11 cellular contexts compared by ENCODE assay signal in the genomic region with DNA sequence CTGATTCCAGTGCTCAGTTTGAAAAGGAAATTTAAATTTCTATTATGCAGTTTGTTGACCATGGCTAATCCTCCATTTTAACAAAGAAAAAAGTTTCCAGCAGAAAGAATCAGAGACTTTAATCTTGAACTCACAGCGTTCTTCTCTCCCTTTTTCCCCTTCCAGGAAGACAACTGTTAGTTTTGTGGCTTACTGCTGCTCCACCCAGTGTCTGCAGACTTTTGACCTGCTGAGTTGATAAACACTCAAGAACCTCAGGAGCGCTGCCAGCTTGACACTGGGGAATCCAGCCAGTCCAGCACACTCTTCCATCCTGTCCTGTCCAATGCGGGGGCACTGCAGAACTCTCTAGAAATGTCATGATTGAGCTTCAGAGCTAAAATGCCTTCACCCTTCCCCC.
DNase-seq lines count a peak whose midpoint lies in the region; ATAC-seq and TF ChIP-seq lines count a peak whose summit lies in the region.
"Had no signal": no experiment of that assay in that cellular context is flagged by ENCODE, and none has a peak within 500 bp of the region (broad histone marks: within the 10 kb centered on the region; RNA-seq: fewer than 3 reads in every experiment).

No MANE protein-coding gene starts in this region.

- peaks cover 22% of the 10 kb centered on the region for H3K4me1 Mint-ChIP-seq in activated CD4-positive, alpha-beta memory T cell treated with anti-CD3 and anti-CD28 coated beads, Interleukin-2, amount 10 ng/mL, durations not matched to agents 7 days and 5 days
- peaks cover 14% of the 10 kb centered on the region for H3K4me1 Mint-ChIP-seq in activated CD4-positive, alpha-beta memory T cell treated with anti-CD3 and anti-CD28 coated beads for 36 hours (ENCODE audit: low read depth)

- no peaks in the 10 kb centered on the region for H3K27me3 ChIP-seq in brain microvascular endothelial cell (replicated peaks)
- no peaks in the 10 kb centered on the region for H3K27me3 ChIP-seq in upper lobe of right lung

- in situ Hi-C loops in brain microvascular endothelial cell (cut with HindIII; ENCODE audit: low pct_ligation_motif_present, low sequenced_read_pairs) = no loop called here

- H3K36me3 Mint-ChIP-seq in activated CD4-positive, alpha-beta memory T cell treated with anti-CD3 and anti-CD28 coated beads, Interleukin-2, amount 10 ng/mL, durations not matched to agents 7 days and 5 days (ENCODE audit: low read depth) = peaks cover 37% of the 10 kb centered on the region
- peaks cover 15% of the 10 kb centered on the region for H3K36me3 Mint-ChIP-seq in activated CD4-positive, alpha-beta memory T cell treated with anti-CD3 and anti-CD28 coated beads for 36 hours

- H3K27ac Mint-ChIP-seq in activated CD4-positive, alpha-beta memory T cell treated with anti-CD3 and anti-CD28 coated beads, Interleukin-2, amount 10 ng/mL, durations not matched to agents 7 days and 5 days = peak overlapping the region; percentile 74
- no peak overlapping the region for H3K27ac Mint-ChIP-seq in activated CD4-positive, alpha-beta memory T cell treated with anti-CD3 and anti-CD28 coated beads for 36 hours

- H3K36me3 ChIP-seq in brain microvascular endothelial cell (replicated peaks) = no peaks in the 10 kb centered on the region
- no peaks in the 10 kb centered on the region for H3K36me3 ChIP-seq in upper lobe of right lung

- peaks cover 13% of the 10 kb centered on the region for H3K9me3 Mint-ChIP-seq in activated CD4-positive, alpha-beta memory T cell treated with anti-CD3 and anti-CD28 coated beads, Interleukin-2, amount 10 ng/mL, durations not matched to agents 7 days and 5 days
- H3K9me3 Mint-ChIP-seq in activated CD4-positive, alpha-beta memory T cell treated with anti-CD3 and anti-CD28 coated beads for 36 hours = peaks cover 8% of the 10 kb centered on the region

- CTCF ChIA-PET in activated CD4-positive, alpha-beta memory T cell treated with anti-CD3 and anti-CD28 coated beads, Interleukin-2, amount 10 ng/mL, durations not matched to agents 7 days and 5 days (lab: Charles Lee) = interaction anchor here (1.3 kb wide), 1 partner anchor 319 kb away, joined by 3 read pairs; no protein-coding TSS in a partner anchor
- CTCF ChIA-PET in activated CD4-positive, alpha-beta memory T cell treated with anti-CD3 and anti-CD28 coated beads for 36 hours (lab: Charles Lee) = interaction anchor here (1.1 kb wide), 1 partner anchor 114 kb away, joined by 4 read pairs; no protein-coding TSS in a partner anchor

- peaks cover 13% of the 10 kb centered on the region for H3K4me1 ChIP-seq in upper lobe of right lung

- intact Hi-C loops in activated CD4-positive, alpha-beta memory T cell treated with anti-CD3 and anti-CD28 coated beads for 36 hours (cut with micrococcal nuclease) = no loop called here
- intact Hi-C loops in upper lobe of right lung (cut with DNase I) = no loop called here

- H3K9me3 ChIP-seq in upper lobe of right lung = no peaks in the 10 kb centered on the region

- no peak overlapping the region for H3K27ac ChIP-seq in brain microvascular endothelial cell
- H3K27ac ChIP-seq in upper lobe of right lung = no peak overlapping the region

- H3K4me3 Mint-ChIP-seq in activated CD4-positive, alpha-beta memory T cell treated with anti-CD3 and anti-CD28 coated beads, Interleukin-2, amount 10 ng/mL, durations not matched to agents 7 days and 5 days = no peak overlapping the region
- no peak overlapping the region for H3K4me3 Mint-ChIP-seq in activated CD4-positive, alpha-beta memory T cell treated with anti-CD3 and anti-CD28 coated beads for 36 hours

- H3K4me3 ChIP-seq in brain microvascular endothelial cell (ENCODE audit: low read depth, low read length) = no peak overlapping the region
- no peak overlapping the region for H3K4me3 ChIP-seq in upper lobe of right lung

- no peaks in the 10 kb centered on the region for H3K27me3 Mint-ChIP-seq in activated CD4-positive, alpha-beta memory T cell treated with anti-CD3 and anti-CD28 coated beads, Interleukin-2, amount 10 ng/mL, durations not matched to agents 7 days and 5 days
- H3K27me3 Mint-ChIP-seq in activated CD4-positive, alpha-beta memory T cell treated with anti-CD3 and anti-CD28 coated beads for 36 hours = no peaks in the 10 kb centered on the region

- POLR2A ChIA-PET in activated CD4-positive, alpha-beta memory T cell treated with anti-CD3 and anti-CD28 coated beads, Interleukin-2, amount 10 ng/mL, durations not matched to agents 7 days and 5 days (lab: Charles Lee) = interaction anchor here (1.0 kb wide), 1 partner anchor 294 kb away, joined by 3 read pairs; no protein-coding TSS in a partner anchor
- POLR2A ChIA-PET in activated CD4-positive, alpha-beta memory T cell treated with anti-CD3 and anti-CD28 coated beads for 36 hours (lab: Charles Lee) = no interaction called here

- ATAC-seq in left lobe of liver = peak; percentile 98
- peak; percentile 83 for ATAC-seq in upper lobe of right lung

- no peak for DNase-seq in activated CD4-positive, alpha-beta memory T cell treated with anti-CD3 and anti-CD28 coated beads, Interleukin-2, amount 10 ng/mL, durations not matched to agents 7 days and 5 days
- DNase-seq in activated CD4-positive, alpha-beta memory T cell treated with anti-CD3 and anti-CD28 coated beads for 36 hours = no peak
- peak; percentile 22 for DNase-seq in brain microvascular endothelial cell
- DNase-seq in left lobe of liver (ENCODE audit: low spot score) = peak; percentile 84
- no peak for DNase-seq in upper lobe of right lung
- DNase-seq in AML-193 (lab: John Stamatoyannopoulos, UW) = no peak
- DNase-seq in MV-4-11 (lab: John Stamatoyannopoulos, UW) = no peak
- no peak for DNase-seq in NCI-H146 (lab: John Stamatoyannopoulos, UW)
- DNase-seq: activated effector memory CD4-positive, alpha-beta T cell treated with anti-CD3 and anti-CD28 coated beads, Interleukin-2, amount 50 U/mL, for 16 hours; foreskin melanocyte; NCI-H1105 treated with DMSO at 0.1 percent for 48 hours had no signal

- TF ChIP-seq CTCF in brain microvascular endothelial cell (IDR thresholded peaks at IDR 0.05; ENCODE audit: low read depth, low read length, missing control alignments) = no peak
- TF ChIP-seq CTCF in upper lobe of right lung (IDR thresholded peaks at IDR 0.05) = no peak

Comparison
In these comparisons a context has a peak if more than half of its experiments do, and no peak if none do; other contexts are left out.
1. DNase-seq: peak in brain microvascular endothelial cell (single experiment) and left lobe of liver (single experiment); none in activated CD4-positive, alpha-beta memory T cell treated with anti-CD3 and anti-CD28 coated beads, Interleukin-2, amount 10 ng/mL, durations not matched to agents 7 days and 5 days (single experiment), activated CD4-positive, alpha-beta memory T cell treated with anti-CD3 and anti-CD28 coated beads for 36 hours (single experiment), upper lobe of right lung (single experiment), AML-193 (0 of 2), MV-4-11 (single experiment) and NCI-H146 (single experiment).